In genomic region chr12:25771062-25771461, GRCh38 we compare ENCODE assay signal across 18 cellular contexts.
A peak's percentile ranks its signal among the peaks of the same experiment; 100 is the strongest.
DNase-seq lines count a peak whose midpoint lies in the region; ATAC-seq and TF ChIP-seq lines count a peak whose summit lies in the region.
"Had no signal": no experiment of that assay in that cellular context is flagged by ENCODE, and none has a peak within 500 bp of the region (broad histone marks: within the 10 kb centered on the region; RNA-seq: fewer than 3 reads in every experiment).

No MANE protein-coding gene starts in this region.

- H3K36me3 Mint-ChIP-seq in chondrocyte (ENCODE audit: low read depth): no peaks in the 10 kb centered on the region

- H3K9me3 Mint-ChIP-seq in chondrocyte (ENCODE audit: low read depth): no peaks in the 10 kb centered on the region
- H3K9me3 Mint-ChIP-seq: activated T-helper 1 cell treated with anti-CD3 and anti-CD28 coated beads, Interleukin-12 subunit alpha, Interleukin-12 subunit beta, Interleukin-2, Interleukin-4 antibody, amounts not matched to agents 30 ng/mL and 10 ng/mL and 1 ng/mL, durations not matched to agents 14 hours and 24 hours and 36 hours had no signal

- H3K27me3 Mint-ChIP-seq in chondrocyte (ENCODE audit: low read depth): no peaks in the 10 kb centered on the region
- H3K27me3 Mint-ChIP-seq: activated CD4-positive, alpha-beta T cell treated with anti-CD3 and anti-CD28 coated beads for 36 hours had no signal

- H2AFZ ChIP-seq in fibroblast of lung (ENCODE audit: low read length): no peak overlapping the region

- H3K36me3 ChIP-seq in RWPE2 (ENCODE audit: low read depth): no peaks in the 10 kb centered on the region
- no peaks in the 10 kb centered on the region for H3K36me3 ChIP-seq in fibroblast of lung (ENCODE audit: control insufficient read depth, insufficient read depth, low read length)

- H3K4me3 ChIP-seq in GM12864 (ENCODE audit: low read depth, low read length) (no peak overlapping the region), RWPE2 (ENCODE audit: severe bottlenecking) (no peak overlapping the region), fibroblast of lung (replicated peaks in 1 of 4; ENCODE audit: control extremely low read depth in 1 of 4, insufficient read depth in 1 of 4, low read depth in 3 of 4, low read length in 4 of 4) (no peak overlapping the region)
- H3K4me3 ChIP-seq: body of pancreas had no signal

- ATAC-seq in HG03565 (IDR thresholded peaks at IDR 0.05; ENCODE audit: unreplicated experiment) (peak; percentile 76), RWPE2 (ENCODE audit: low read depth) (peak; percentile 79)
- ATAC-seq: activated CD4-positive, alpha-beta T cell treated with anti-CD3 and anti-CD28 coated beads for 36 hours; body of pancreas; left cardiac atrium had no signal

- H3K27ac Mint-ChIP-seq in chondrocyte (ENCODE audit: unreplicated experiment): no peak overlapping the region
- H3K27ac Mint-ChIP-seq: activated CD4-positive, alpha-beta T cell treated with anti-CD3 and anti-CD28 coated beads for 36 hours; activated T-helper 1 cell treated with anti-CD3 and anti-CD28 coated beads, Interleukin-12 subunit alpha, Interleukin-12 subunit beta, Interleukin-2, Interleukin-4 antibody, amounts not matched to agents 30 ng/mL and 10 ng/mL and 1 ng/mL, durations not matched to agents 14 hours and 24 hours and 36 hours had no signal

- no peaks in the 10 kb centered on the region for H3K9me3 ChIP-seq in RWPE2 (ENCODE audit: severe bottlenecking)
- H3K9me3 ChIP-seq in fibroblast of lung (ENCODE audit: control insufficient read depth, insufficient read depth, low read depth, low read length): no peaks in the 10 kb centered on the region
- H3K9me3 ChIP-seq: body of pancreas had no signal

- H3K27ac ChIP-seq in RWPE2 (ENCODE audit: poor library complexity, severe bottlenecking) (peak overlapping the region; percentile 34), fibroblast of lung (ENCODE audit: insufficient read depth, low read length) (no peak overlapping the region)
- H3K27ac ChIP-seq: body of pancreas had no signal

- peaks cover 8% of the 10 kb centered on the region for H3K4me1 Mint-ChIP-seq in chondrocyte (ENCODE audit: low read depth)
- H3K4me1 Mint-ChIP-seq: activated CD4-positive, alpha-beta T cell treated with anti-CD3 and anti-CD28 coated beads for 36 hours had no signal

- no peaks in the 10 kb centered on the region for H4K20me1 ChIP-seq in fibroblast of lung (ENCODE audit: control insufficient read depth, extremely low read depth, insufficient read depth, low read length)

- DNase-seq in GM12864 (ENCODE audit: low read depth) (peak; percentile 4), RWPE2 (ENCODE audit: low spot score) (no peak), fibroblast of lung (ENCODE audit: low read depth in 2 of 2) (peak; percentile 70 to 75), cerebellar nuclear complex (lab: John Stamatoyannopoulos, UW) (no peak), 8988T (no peak), chondrocyte (ENCODE audit: low spot score) (no peak)
- no peak for DNase-seq in stimulated activated CD4-positive, alpha-beta T cell treated with anti-CD3 and anti-CD28 coated beads, Interleukin-4, amount 100 ng/mL, for 1 hour
- DNase-seq: activated CD4-positive, alpha-beta T cell treated with anti-CD3 and anti-CD28 coated beads for 36 hours; body of pancreas; effector memory CD4-positive, alpha-beta T cell; head of caudate nucleus; left cardiac atrium; NCI-H2171; NK-92 treated with Interleukin-12 subunit alpha and Interleukin-12 subunit beta, amount 100 ng/mL, for 24 hours; posterior cingulate gyrus; SW 1271 had no signal

- peaks cover 11% of the 10 kb centered on the region for H3K4me1 ChIP-seq in RWPE2 (ENCODE audit: insufficient read depth, poor library complexity, severe bottlenecking)
- H3K4me1 ChIP-seq in fibroblast of lung (ENCODE audit: control insufficient read depth, extremely low read depth, insufficient read depth, low read length): peaks cover 10% of the 10 kb centered on the region
- H3K4me1 ChIP-seq: body of pancreas had no signal

- H3K9ac ChIP-seq in fibroblast of lung (ENCODE audit: insufficient read depth, low read length): no peak overlapping the region

- H3K79me2 ChIP-seq in fibroblast of lung (ENCODE audit: control insufficient read depth, insufficient read depth, low read length): no peaks in the 10 kb centered on the region

- no peak overlapping the region for H3K4me3 Mint-ChIP-seq in chondrocyte (ENCODE audit: unreplicated experiment)
- H3K4me3 Mint-ChIP-seq: activated CD4-positive, alpha-beta T cell treated with anti-CD3 and anti-CD28 coated beads for 36 hours; activated T-helper 1 cell treated with anti-CD3 and anti-CD28 coated beads, Interleukin-12 subunit alpha, Interleukin-12 subunit beta, Interleukin-2, Interleukin-4 antibody, amounts not matched to agents 30 ng/mL and 10 ng/mL and 1 ng/mL, durations not matched to agents 14 hours and 24 hours and 36 hours had no signal

- H3K27me3 ChIP-seq in RWPE2 (ENCODE audit: insufficient read depth, poor library complexity, severe bottlenecking) (no peaks in the 10 kb centered on the region), fibroblast of lung (ENCODE audit: control insufficient read depth, insufficient read depth, low read length) (no peaks in the 10 kb centered on the region)
- H3K27me3 ChIP-seq: body of pancreas had no signal

- no peak overlapping the region for H3K4me2 ChIP-seq in fibroblast of lung (ENCODE audit: extremely low read depth, insufficient read depth, low read length)

- no peak for TF ChIP-seq CTCF in GM12864 (IDR thresholded peaks at IDR 0.05; ENCODE audit: low read depth, low read length, missing control alignments)
- TF ChIP-seq CTCF in RWPE2 (IDR thresholded peaks at IDR 0.05; ENCODE audit: poor library complexity, severe bottlenecking): no peak
- no peak for TF ChIP-seq CTCF in fibroblast of lung (conservative IDR thresholded peaks at IDR 0.05 in 1 of 2, IDR thresholded peaks at IDR 0.05 in 1 of 2; ENCODE audit: low read depth in 1 of 2, low read length in 2 of 2)
- no peak for TF ChIP-seq CTCF in chondrocyte (IDR thresholded peaks at IDR 0.05)

Comparison
In these comparisons a context has a peak if more than half of its experiments do, and no peak if none do; other contexts are left out.
1. DNase-seq: peak in GM12864 (single experiment) and fibroblast of lung (2 of 2); none in RWPE2 (single experiment), cerebellar nuclear complex (0 of 2), stimulated activated CD4-positive, alpha-beta T cell treated with anti-CD3 and anti-CD28 coated beads, Interleukin-4, amount 100 ng/mL, for 1 hour (single experiment), 8988T (single experiment) and chondrocyte (single experiment).